Comparison of ENCODE assay signal across 8 cellular contexts in genomic region chr15:99105516-99106341, GRCh38. TPM values are rescaled to one million over a fixed set of nuclear protein-coding genes. Genes with fewer than 3 reads are reported as not detected.
A peak's percentile ranks its signal among the peaks of the same experiment; 100 is the strongest.
DNase-seq lines count a peak whose midpoint lies in the region; ATAC-seq, FAIRE-seq and TF ChIP-seq lines count a peak whose summit lies in the region.

No MANE protein-coding gene starts in this region.

- no peak for TF ChIP-seq POLR2A in body of pancreas (IDR thresholded peaks at IDR 0.05)

- CTCF ChIA-PET in AG04449 (lab: Yijun Ruan, JAX), result interaction anchor here (0.6 to 11.3 kb wide), 29 partner anchors 9 to 675 kb away, joined by 3 to 196 read pairs (median 5); no protein-coding TSS in a partner anchor
- CTCF ChIA-PET in Panc1 (lab: Charles Lee), result interaction anchor here (0.6 to 1.3 kb wide), 4 partner anchors 83 to 793 kb away, joined by 3 to 9 read pairs (median 6); no protein-coding TSS in a partner anchor

- H3K9me3 ChIP-seq in Panc1 (ENCODE audit: control insufficient read depth, insufficient read depth, low read depth, low read length) (no peaks in the 10 kb centered on the region), body of pancreas (no peaks in the 10 kb centered on the region), keratinocyte (ENCODE audit: control insufficient read depth, low read depth, low read length) (no peaks in the 10 kb centered on the region)

- H3K27me3 ChIP-seq in Panc1 (ENCODE audit: control insufficient read depth, insufficient read depth, low read length), result no peaks in the 10 kb centered on the region
- H3K27me3 ChIP-seq in body of pancreas, result no peaks in the 10 kb centered on the region
- H3K27me3 ChIP-seq in keratinocyte (ENCODE audit: control insufficient read depth, extremely low read depth, insufficient read depth, low read length), result peaks cover 47% of the 10 kb centered on the region

- BruUV-seq in Panc1 (replicated peaks; lab: Mats Ljungman, UMichigan), result no TSS peak

- H3K79me2 ChIP-seq in keratinocyte (ENCODE audit: control insufficient read depth, insufficient read depth, low read length), result no peaks in the 10 kb centered on the region

- no peak for FAIRE-seq in keratinocyte (lab: Jason Lieb, UNC)

- H2AFZ ChIP-seq in keratinocyte (ENCODE audit: control insufficient read depth, low read length), result peak overlapping the region; percentile 58

- DNase-seq in AG04449 (ENCODE audit: low read depth, low spot score), result no peak
- DNase-seq in Panc1 (ENCODE audit: low read depth, low spot score), result no peak
- peak; percentile 42 to 61 (median 45) for DNase-seq in body of pancreas
- no peak for DNase-seq in keratinocyte (ENCODE audit: low read depth, low spot score)
- no peak for DNase-seq in LoVo (ENCODE audit: low spot score)

- H3K36me3 ChIP-seq in Panc1 (ENCODE audit: control insufficient read depth, insufficient read depth, low read length) (no peaks in the 10 kb centered on the region), body of pancreas (replicated peaks in 1 of 2; ENCODE audit: insufficient read depth in 1 of 2, low read depth in 2 of 2) (no peaks in the 10 kb centered on the region), keratinocyte (ENCODE audit: control insufficient read depth in 2 of 2, extremely low read depth in 1 of 2, insufficient read depth in 2 of 2, low read length in 2 of 2) (no peaks in the 10 kb centered on the region)

- in situ Hi-C loops in Panc1 (cut with HindIII; ENCODE audit: low pct_unique_long_range_greater_than_20kb, low sequenced_read_pairs), result no loop called here

- peak overlapping the region; percentile 52 for H3K27ac ChIP-seq in Panc1 (ENCODE audit: low read length)
- peak overlapping the region in 3 of 4 donors; percentile 39 to 61 (median 48) for H3K27ac ChIP-seq in body of pancreas
- H3K27ac ChIP-seq in keratinocyte (ENCODE audit: control insufficient read depth, insufficient read depth, low read length), result no peak overlapping the region
- peak overlapping the region in 1 of 21 experiments; percentile 21 for H3K27ac ChIP-seq in skin epidermis

- ATAC-seq in GM18858 (IDR thresholded peaks at IDR 0.05; ENCODE audit: unreplicated experiment), result peak; percentile 28
- peak; percentile 46 for ATAC-seq in HG03095 (IDR thresholded peaks at IDR 0.05; ENCODE audit: unreplicated experiment)
- ATAC-seq in Panc1, result peak; percentile 62
- peak; percentile 36 for ATAC-seq in body of pancreas

- dilution Hi-C loops in keratinocyte (cut with MboI; ENCODE audit: extremely low pct_ligation_motif_present, low sequenced_read_pairs), result no loop called here

- H3K4me3 ChIP-seq in AG04449 (ENCODE audit: low read depth, low read length) (peak overlapping the region; percentile 64), Panc1 (ENCODE audit: low read depth in 2 of 2, low read length in 2 of 2) (peak overlapping the region; percentile 69 to 76), body of pancreas (peak overlapping the region in 1 of 2 donors; percentile 12), keratinocyte (ENCODE audit: control insufficient read depth in 2 of 3, extremely low read depth in 1 of 3, insufficient read depth in 2 of 3, low read depth in 1 of 3, low read length in 3 of 3) (peak overlapping the region; percentile 7 to 34 (median 10)), skin epidermis (peak overlapping the region; percentile 15 to 47 (median 30))

- POLR2A ChIA-PET in AG04449 (lab: Yijun Ruan, JAX) (interaction anchor here (0.6 to 1.6 kb wide), 2 partner anchors 18 to 145 kb away, joined by 3 to 7 read pairs; no protein-coding TSS in a partner anchor), Panc1 (lab: Charles Lee) (interaction anchor here (0.6 kb wide), 1 partner anchor 52 kb away, joined by 7 read pairs; no protein-coding TSS in a partner anchor)

- H3K9me1 ChIP-seq in keratinocyte (ENCODE audit: control insufficient read depth, extremely low read depth, insufficient read depth, low read length), result no peaks in the 10 kb centered on the region

- H3K4me2 ChIP-seq in keratinocyte (ENCODE audit: control insufficient read depth, extremely low read depth, insufficient read depth, low read depth, low read length), result peak overlapping the region; percentile 41

- intact Hi-C loops in Panc1 (cut with micrococcal nuclease; ENCODE audit: unreplicated experiment), result no loop called here
- intact Hi-C loops in body of pancreas (cut with DNase I), result no loop called here

- 3% methylated on average over 20 to 103 of the region's 115 CpGs for WGBS in body of pancreas, 2 donors

- peaks cover 34% of the 10 kb centered on the region for H3K4me1 ChIP-seq in Panc1 (ENCODE audit: control insufficient read depth, insufficient read depth, low read length)
- H3K4me1 ChIP-seq in body of pancreas, result peaks cover 30% of the 10 kb centered on the region
- H3K4me1 ChIP-seq in keratinocyte (ENCODE audit: control insufficient read depth, extremely low read depth, insufficient read depth, low read length), result no peaks in the 10 kb centered on the region

- H4K20me1 ChIP-seq in keratinocyte (ENCODE audit: control insufficient read depth, extremely low read depth, insufficient read depth, low read length), result no peaks in the 10 kb centered on the region

- TF ChIP-seq CTCF in AG04449 (IDR thresholded peaks at IDR 0.05; ENCODE audit: insufficient read depth, low read length, missing control alignments) (peak; percentile 32), Panc1 (IDR thresholded peaks at IDR 0.05) (no peak), body of pancreas (IDR thresholded peaks at IDR 0.05) (no peak), keratinocyte (optimal IDR thresholded peaks at IDR 0.05 in 1 of 3, IDR thresholded peaks at IDR 0.05 in 1 of 3, conservative IDR thresholded peaks at IDR 0.05 in 1 of 3; ENCODE audit: extremely low read depth in 1 of 3, insufficient read depth in 2 of 3, low read length in 3 of 3) (peak in 1 of 3 experiments; percentile 61)

- no peak overlapping the region for H3K9ac ChIP-seq in keratinocyte (ENCODE audit: control insufficient read depth, extremely low read depth, insufficient read depth, low read length)

RNA-seq across cellular contexts. Expression of gene SYNM, which starts 0.8 kb away (rescaled TPM):
- total RNA-seq in Panc1 (2021; ENCODE audit: unreplicated experiment) (38.9 TPM), body of pancreas (1 to 10 TPM; 5.7 to 8.2 TPM)
- polyA plus RNA-seq in Panc1 (2012; ENCODE audit: insufficient read length), result 29.7 TPM
- polyA plus RNA-seq in keratinocyte, result 0.04 to 0.10 TPM (median 0.09 TPM) in 3 replicates
- polyA plus RNA-seq in keratinocyte (2011; ENCODE audit: low read depth), result 0.25 TPM
- 0.01 TPM in 2 replicates for polyA plus RNA-seq in keratinocyte (2011; cell fraction: cytosol; rRNA removed)
- polyA plus RNA-seq in keratinocyte (2011; cell fraction: nucleus; rRNA removed), result 0.20 and 0.23 TPM in 2 replicates
- polyA plus RNA-seq in keratinocyte (2012; ENCODE audit: low replicate concordance), result 0.24 and 0.29 TPM in 2 replicates
- polyA minus RNA-seq in keratinocyte, result 0.03 to 0.52 TPM (median 0.10 TPM) in 3 replicates
- polyA minus RNA-seq in keratinocyte (2011; cell fraction: cytosol; rRNA and poly(A)+ RNA removed), result not detected
- 0.11 and 0.31 TPM in 2 replicates for polyA minus RNA-seq in keratinocyte (2011; cell fraction: nucleus; rRNA and poly(A)+ RNA removed)

Comparison
In these comparisons a context has a peak if more than half of its experiments do, and no peak if none do; other contexts are left out.
1. DNase-seq: peak in body of pancreas (4 of 4); none in AG04449 (single experiment), Panc1 (single experiment), keratinocyte (single experiment) and LoVo (single experiment).
2. Peak in every context shown above with its lines, with median percentiles within 50 percentile points of each other: ATAC-seq.